16 cellular contexts compared by ENCODE assay signal in the genomic region with DNA sequence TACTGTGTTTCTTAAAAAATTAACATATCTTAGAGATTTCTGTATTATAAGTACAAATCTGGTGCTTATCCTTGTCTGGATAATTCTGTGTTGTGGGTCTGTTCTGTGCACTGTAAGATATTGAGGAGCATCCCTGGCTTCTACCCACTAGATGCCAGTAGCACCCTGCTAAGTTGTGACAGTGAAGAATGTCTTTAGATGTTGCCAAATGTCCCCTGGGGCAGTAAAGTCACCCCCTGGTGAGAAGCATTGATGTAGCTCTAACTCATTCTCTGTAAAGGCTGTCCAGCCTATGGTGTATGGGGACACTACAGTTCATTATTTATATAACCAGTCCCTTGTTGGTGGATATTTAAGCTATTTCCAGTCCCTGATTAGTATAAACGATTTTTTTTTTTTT. TPM values are rescaled to one million over a fixed set of nuclear protein-coding genes. Genes with fewer than 3 reads are reported as not detected.
DNase-seq lines count a peak whose midpoint lies in the region; ATAC-seq lines count a peak whose summit lies in the region.
"Had no signal": no experiment of that assay in that cellular context is flagged by ENCODE, and none has a peak within 500 bp of the region (broad histone marks: within the 10 kb centered on the region; RNA-seq: fewer than 3 reads in every experiment).

No MANE protein-coding gene starts in this region.

- no peaks in the 10 kb centered on the region for H3K27me3 Mint-ChIP-seq in T-helper 17 cell

- no peak overlapping the region for H3K4me3 Mint-ChIP-seq in T-helper 17 cell

- ATAC-seq in T-helper 17 cell (no peak), HG02870 (IDR thresholded peaks at IDR 0.05; ENCODE audit: unreplicated experiment) (no peak)

- DNase-seq in NCI-H1417 (lab: John Stamatoyannopoulos, UW): peak in 2 of 3 experiments; percentile 29 to 73
- no peak for DNase-seq in NCI-H1417 treated with DMSO at 0.1 percent for 48 hours (lab: John Stamatoyannopoulos, UW)
- peak; percentile 77 for DNase-seq in M059J (ENCODE audit: low read depth)
- DNase-seq in T-helper 17 cell: no peak
- peak; percentile 82 to 93 for DNase-seq in trophoblast cell
- no peak for DNase-seq in NCI-H2029 (lab: John Stamatoyannopoulos, UW)
- DNase-seq in NCI-H1092 treated with DMSO at 0.1 percent for 48 hours (lab: John Stamatoyannopoulos, UW): no peak
- DNase-seq: activated CD4-positive, alpha-beta T cell treated with anti-CD3 and anti-CD28 coated beads for 1 hour; activated T-cell treated with anti-CD3 and anti-CD28 coated beads, Interleukin-2, amount 50 U/mL, for 1 hour; amygdala; NCI-H1105; NCI-H748 treated with DMSO at 0.1 percent for 48 hours; stimulated activated CD4-positive, alpha-beta T cell treated with anti-CD3 and anti-CD28 coated beads, Interleukin-12 subunit alpha, Interleukin-12 subunit beta, amount 100 ng/mL, for 4 hours had no signal

- no peak overlapping the region for H3K23ac ChIP-seq in trophoblast cell (ENCODE audit: low read length)

- no peaks in the 10 kb centered on the region for H3K36me3 ChIP-seq in trophoblast cell (ENCODE audit: control insufficient read depth in 1 of 2, insufficient read depth in 2 of 2, low read length in 2 of 2)

- H2BK5ac ChIP-seq in trophoblast cell (ENCODE audit: low read depth, low read length, poor library complexity): no peak overlapping the region

- no peaks in the 10 kb centered on the region for H3K27me3 ChIP-seq in trophoblast cell (ENCODE audit: insufficient read depth, low read length)

- no peaks in the 10 kb centered on the region for H3K79me1 ChIP-seq in trophoblast cell (ENCODE audit: low read length)

- H4K8ac ChIP-seq in trophoblast cell (ENCODE audit: low read depth, low read length): no peak overlapping the region

- H2BK120ac ChIP-seq in trophoblast cell (ENCODE audit: insufficient read depth, low read length, poor library complexity): no peak overlapping the region

- WGBS in trophoblast cell (ENCODE audit: extremely low coverage, insufficient coverage, insufficient read length): no CpG with 5 or more reads among the region's 1 CpG

- peak overlapping the region; percentile 19 for H3K27ac Mint-ChIP-seq in T-helper 17 cell

- peaks cover 3% of the 10 kb centered on the region for H3K36me3 Mint-ChIP-seq in T-helper 17 cell (ENCODE audit: low read depth)

- H4K91ac ChIP-seq in trophoblast cell (ENCODE audit: low read depth, low read length): no peak overlapping the region

- H3K14ac ChIP-seq in trophoblast cell (ENCODE audit: low read length): no peak overlapping the region

- H4K12ac ChIP-seq in trophoblast cell (ENCODE audit: low read depth, low read length): no peak overlapping the region

- no peak overlapping the region for H3K4me2 ChIP-seq in trophoblast cell (ENCODE audit: low read length)

- no peak overlapping the region for H2AFZ ChIP-seq in trophoblast cell (ENCODE audit: insufficient read depth, low read length, poor library complexity)

- H3K18ac ChIP-seq in trophoblast cell (ENCODE audit: low read length): no peak overlapping the region

- H3K9me3 ChIP-seq in T-helper 17 cell (ENCODE audit: control insufficient read depth, low read length, poor library complexity, severe bottlenecking) (no peaks in the 10 kb centered on the region), trophoblast cell (ENCODE audit: insufficient read depth, low read depth, low read length) (no peaks in the 10 kb centered on the region)

- H3K9ac ChIP-seq in trophoblast cell (ENCODE audit: low read length): no peak overlapping the region

- H2AK5ac ChIP-seq in trophoblast cell (ENCODE audit: low read length): no peak overlapping the region

- H3K79me2 ChIP-seq in trophoblast cell (ENCODE audit: control insufficient read depth, insufficient read depth, low read length, poor library complexity): no peaks in the 10 kb centered on the region

- no peak overlapping the region for H3K4me3 ChIP-seq in trophoblast cell (ENCODE audit: low read depth, low read length)
- H3K4me3 ChIP-seq: SK-N-MC had no signal

- no peak overlapping the region for H3K4ac ChIP-seq in trophoblast cell (ENCODE audit: low read depth, low read length)

- peaks cover 2 to 4% of the 10 kb centered on the region in 2 experiments for H3K4me1 ChIP-seq in trophoblast cell (ENCODE audit: control insufficient read depth in 1 of 2, insufficient read depth in 2 of 2, low read length in 2 of 2)

- H2BK12ac ChIP-seq in trophoblast cell (ENCODE audit: low read length): no peak overlapping the region

- H3K27ac ChIP-seq in trophoblast cell (ENCODE audit: low read depth, low read length): no peak overlapping the region
- H3K27ac ChIP-seq: HL-60, SK-N-MC had no signal

- peaks cover 26% of the 10 kb centered on the region for H3K4me1 Mint-ChIP-seq in T-helper 17 cell

RNA-seq across cellular contexts. Expression of a gene that starts 31.4 kb away (rescaled TPM):
- 0.67 TPM in 1 of 2 replicates, not detected in the other for total RNA-seq in M059J (2014; rRNA removed; shearing (Covaris generic))
- total RNA-seq in T-helper 17 cell: 1 to 10 TPM in 1 of 2 donors, under 1 TPM in 1; 0.89 to 2.7 TPM
- 0.28 and 0.31 TPM in 2 replicates for polyA plus RNA-seq in trophoblast cell (2013)

Comparison
In these comparisons a context has a peak if more than half of its experiments do, and no peak if none do; other contexts are left out.
1. DNase-seq: peak in NCI-H1417 (2 of 3), M059J (single experiment) and trophoblast cell (2 of 2); none in NCI-H1417 treated with DMSO at 0.1 percent for 48 hours (single experiment), T-helper 17 cell (0 of 3), NCI-H2029 (single experiment) and NCI-H1092 treated with DMSO at 0.1 percent for 48 hours (single experiment).